Comparison of ENCODE assay signal across 21 cellular contexts in genomic region chr4:100295792-100296191, GRCh38.
A peak's percentile ranks its signal among the peaks of the same experiment; 100 is the strongest.
DNase-seq lines count a peak whose midpoint lies in the region; ATAC-seq lines count a peak whose summit lies in the region.
"Had no signal": no experiment of that assay in that cellular context is flagged by ENCODE, and none has a peak within 500 bp of the region (broad histone marks: within the 10 kb centered on the region; RNA-seq: fewer than 3 reads in every experiment).

No MANE protein-coding gene starts in this region.

- H2BK120ac ChIP-seq in mesenchymal stem cell (ENCODE audit: low read depth, low read length), result no peak overlapping the region

- H3K9ac ChIP-seq in mesenchymal stem cell (ENCODE audit: low read length), result no peak overlapping the region

- H2AK5ac ChIP-seq in mesenchymal stem cell (ENCODE audit: low read length, severe bottlenecking), result no peak overlapping the region

- H2BK15ac ChIP-seq in mesenchymal stem cell (ENCODE audit: low read depth, poor library complexity, severe bottlenecking), result no peak overlapping the region

- no peak overlapping the region for H3K4me2 ChIP-seq in mesenchymal stem cell (ENCODE audit: low read length, poor library complexity, severe bottlenecking)

- H3K18ac ChIP-seq in mesenchymal stem cell (ENCODE audit: low read depth in 1 of 2, low read length in 2 of 2), result no peak overlapping the region

- H3K27me3 ChIP-seq in mesenchymal stem cell (ENCODE audit: control insufficient read depth in 1 of 2, insufficient read depth in 1 of 2, low read length in 2 of 2), result no peaks in the 10 kb centered on the region
- H3K27me3 ChIP-seq: heart left ventricle, MG63 had no signal

- H2BK5ac ChIP-seq in mesenchymal stem cell (ENCODE audit: low read depth, low read length, poor library complexity, severe bottlenecking), result no peak overlapping the region

- H3K23ac ChIP-seq in mesenchymal stem cell (ENCODE audit: low read length in 2 of 2), result no peak overlapping the region

- no peaks in the 10 kb centered on the region for H3K9me3 ChIP-seq in mesenchymal stem cell (ENCODE audit: control insufficient read depth, low read length)
- H3K9me3 ChIP-seq: MG63, thoracic aorta had no signal

- H3K4me1 ChIP-seq in mesenchymal stem cell (ENCODE audit: control insufficient read depth, insufficient read depth, low read depth, low read length), result peaks cover 2% of the 10 kb centered on the region

- no peaks in the 10 kb centered on the region for H3K79me1 ChIP-seq in mesenchymal stem cell (replicated peaks; ENCODE audit: low read length, poor library complexity, severe bottlenecking)

- H3K4ac ChIP-seq in mesenchymal stem cell (ENCODE audit: low read depth in 1 of 2, low read length in 2 of 2), result no peak overlapping the region

- no peak overlapping the region for H2AFZ ChIP-seq in mesenchymal stem cell (ENCODE audit: low read depth, low read length)

- no peak overlapping the region for H3K27ac ChIP-seq in mesenchymal stem cell (ENCODE audit: low read length, poor library complexity, severe bottlenecking)
- H3K27ac ChIP-seq: heart left ventricle, thoracic aorta had no signal

- no peaks in the 10 kb centered on the region for H3K36me3 ChIP-seq in mesenchymal stem cell (ENCODE audit: control insufficient read depth in 1 of 2, insufficient read depth in 2 of 2, low read depth in 1 of 2, low read length in 2 of 2)
- H3K36me3 ChIP-seq: heart left ventricle, MG63, thoracic aorta had no signal

- in situ Hi-C loops in G401 (cut with HindIII; ENCODE audit: low sequenced_read_pairs), result no loop called here

- no peak overlapping the region for H3K4me3 ChIP-seq in mesenchymal stem cell (ENCODE audit: insufficient read depth in 1 of 2, low read depth in 1 of 2, low read length in 2 of 2)
- H3K4me3 ChIP-seq: heart left ventricle, MG63, thoracic aorta had no signal

- WGBS in mesenchymal stem cell, result 46% methylated on average over 2 of the region's 2 CpGs

- no peak overlapping the region for H4K8ac ChIP-seq in mesenchymal stem cell (ENCODE audit: low read length)

- ATAC-seq in GM19467 (IDR thresholded peaks at IDR 0.05; ENCODE audit: unreplicated experiment), result no peak
- ATAC-seq in GM21526 (IDR thresholded peaks at IDR 0.05; ENCODE audit: low FRiP score, unreplicated experiment), result no peak
- ATAC-seq: heart left ventricle had no signal

- DNase-seq in EL (peak; percentile 35), M059J (ENCODE audit: low read depth) (peak; percentile 46), dermis blood vessel endothelial cell (peak; percentile 31), mesenchymal stem cell (peak; percentile 40), foreskin melanocyte (no peak), G401 (ENCODE audit: low spot score) (no peak)
- DNase-seq: activated CD4-positive, alpha-beta T cell treated with anti-CD3 and anti-CD28 coated beads, Interleukin-2, amount 50 U/mL, for 48 hours; activated naive CD4-positive, alpha-beta T cell treated with anti-CD3 and anti-CD28 coated beads, Interleukin-2, amount 10 ng/mL, durations not matched to agents 7 days and 5 days; CD8-positive, alpha-beta memory T cell; cortex of kidney; GOT3; heart left ventricle; MG63; NCI-H1436 treated with DMSO at 0.1 percent for 48 hours; NCI-H748 treated with DMSO at 0.1 percent for 48 hours; nucleus accumbens; SHP77 treated with DMSO at 0.1 percent for 48 hours; T-helper 2 cell had no signal

- no peak overlapping the region for H2BK12ac ChIP-seq in mesenchymal stem cell (ENCODE audit: low read length in 2 of 2)

- H3K14ac ChIP-seq in mesenchymal stem cell (ENCODE audit: low read length in 2 of 2), result no peak overlapping the region

- no peak overlapping the region for H4K91ac ChIP-seq in mesenchymal stem cell (ENCODE audit: low read length)

Comparison
In these comparisons a context has a peak if more than half of its experiments do, and no peak if none do; other contexts are left out.
1. DNase-seq: peak in EL (single experiment), M059J (single experiment), dermis blood vessel endothelial cell (single experiment) and mesenchymal stem cell (single experiment); none in foreskin melanocyte (single experiment) and G401 (single experiment).